Comparison of ENCODE assay signal across 22 cellular contexts in the genomic region with DNA sequence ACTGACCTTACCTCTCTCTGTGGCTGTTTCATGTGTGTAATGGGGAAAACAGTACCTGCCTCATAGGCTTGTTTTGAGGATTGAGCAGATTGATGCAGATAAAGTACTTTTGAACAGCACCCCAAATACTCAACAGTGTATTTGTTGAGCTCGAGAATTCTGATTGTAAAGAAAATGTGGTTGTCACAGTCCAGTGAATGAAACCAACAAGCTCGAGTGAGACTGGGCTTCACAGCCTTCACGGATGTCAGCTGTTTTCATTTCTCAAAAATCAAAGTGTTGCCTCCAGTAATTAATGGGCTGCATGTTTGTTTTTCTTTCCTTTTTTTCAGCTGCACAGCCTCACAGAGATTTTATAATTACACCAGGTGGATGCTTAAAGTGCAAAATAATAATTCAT. TPM values are rescaled to one million over a fixed set of nuclear protein-coding genes. Genes with fewer than 3 reads are reported as not detected.
A peak's percentile ranks its signal among the peaks of the same experiment; 100 is the strongest.
DNase-seq lines count a peak whose midpoint lies in the region; ATAC-seq, FAIRE-seq and TF ChIP-seq lines count a peak whose summit lies in the region.
"Had no signal": no experiment of that assay in that cellular context is flagged by ENCODE, and none has a peak within 500 bp of the region (broad histone marks: within the 10 kb centered on the region; RNA-seq: fewer than 3 reads in every experiment).

No MANE protein-coding gene starts in this region.

- H3K9me3 Mint-ChIP-seq in mesothelial cell of epicardium: no peaks in the 10 kb centered on the region

- H3K27ac ChIP-seq in OCI-LY7 (ENCODE audit: low read depth, low read length, poor library complexity, severe bottlenecking) (peak overlapping the region; percentile 25), hepatocyte (no peak overlapping the region)
- H3K27ac ChIP-seq: dorsolateral prefrontal cortex, heart left ventricle, tibial nerve had no signal

- 83% methylated on average over 3 of the region's 3 CpGs for WGBS in hepatocyte (ENCODE audit: low lambda C conversion rate, missing lambda C conversion rate)

- peak overlapping the region; percentile 80; the same call in 1 of the 2 replicates for H2AFZ ChIP-seq in OCI-LY7 (ENCODE audit: low read length)
- no peak overlapping the region for H2AFZ ChIP-seq in hepatocyte

- POLR2A ChIA-PET in OCI-LY7 (lab: Charles Lee): interaction anchor here (0.8 to 1.3 kb wide), 6 partner anchors 10 to 59 kb away, joined by 3 to 8 read pairs (median 3); no protein-coding TSS in a partner anchor

- H3K4me1 ChIP-seq in OCI-LY7 (ENCODE audit: insufficient read depth, low read length, poor library complexity, severe bottlenecking) (peaks cover 25% of the 10 kb centered on the region), hepatocyte (ENCODE audit: insufficient read depth) (no peaks in the 10 kb centered on the region)
- H3K4me1 ChIP-seq: heart left ventricle, tibial nerve had no signal

- no peak for TF ChIP-seq POLR2A in GM12891 (IDR thresholded peaks at IDR 0.05; ENCODE audit: low read depth, low read length)

- H3K4me2 ChIP-seq in OCI-LY7 (ENCODE audit: low read length) (peak overlapping the region; percentile 54), hepatocyte (no peak overlapping the region)

- no peak for TF ChIP-seq CTCF in OCI-LY7 (conservative IDR thresholded peaks at IDR 0.05; ENCODE audit: low read length)
- no peak for TF ChIP-seq CTCF in hepatocyte (IDR thresholded peaks at IDR 0.05; ENCODE audit: poor library complexity)
- no peak for TF ChIP-seq CTCF in mesothelial cell of epicardium (IDR thresholded peaks at IDR 0.05; ENCODE audit: unreplicated experiment)

- H3K36me3 Mint-ChIP-seq in mesothelial cell of epicardium: no peaks in the 10 kb centered on the region
- H3K36me3 Mint-ChIP-seq: brain had no signal

- no peaks in the 10 kb centered on the region for H4K20me1 ChIP-seq in OCI-LY7 (ENCODE audit: insufficient read depth, low read length)
- H4K20me1 ChIP-seq in hepatocyte (ENCODE audit: insufficient read depth, poor library complexity, severe bottlenecking): no peaks in the 10 kb centered on the region

- DNase-seq in GM12891 (ENCODE audit: insufficient read length, low spot score) (no peak), OCI-LY7 (ENCODE audit: low spot score) (peak; percentile 57), frontal cortex (ENCODE audit: low spot score in 2 of 2) (no peak), hepatocyte (ENCODE audit: low spot score) (no peak), activated gamma-delta T cell (lab: John Stamatoyannopoulos, UW) (no peak), mesothelial cell of epicardium (ENCODE audit: low spot score in 2 of 2, unreplicated experiment in 2 of 2) (no peak)
- DNase-seq: activated CD4-positive, alpha-beta T cell treated with anti-CD3 and anti-CD28 coated beads for 1 hour; activated CD8-positive, alpha-beta memory T cell treated with anti-CD3 and anti-CD28 coated beads, Interleukin-2, amount 50 U/mL, for 48 hours; activated naive CD4-positive, alpha-beta T cell treated with anti-CD3 and anti-CD28 coated beads, Interleukin-2, amount 50 U/mL, for 16 hours; dorsolateral prefrontal cortex; GOT3; heart left ventricle; islet precursor cell; Kasumi-1; NCI-H187; NCI-H774 had no signal

- BruUV-seq in OCI-LY7 (replicated peaks; lab: Mats Ljungman, UMichigan): no TSS peak

- H3K79me2 ChIP-seq in OCI-LY7 (ENCODE audit: insufficient read depth, low read depth, low read length) (no peaks in the 10 kb centered on the region), hepatocyte (no peaks in the 10 kb centered on the region)

- H3K4me1 Mint-ChIP-seq in mesothelial cell of epicardium: no peaks in the 10 kb centered on the region
- H3K4me1 Mint-ChIP-seq: brain had no signal

- H3K4me3 ChIP-seq in OCI-LY7 (ENCODE audit: low read depth, low read length, poor library complexity, severe bottlenecking) (no peak overlapping the region), hepatocyte (no peak overlapping the region)
- H3K4me3 ChIP-seq: dorsolateral prefrontal cortex, heart left ventricle, tibial nerve had no signal

- H3K9me3 ChIP-seq in OCI-LY7 (ENCODE audit: low read length): no peaks in the 10 kb centered on the region
- no peaks in the 10 kb centered on the region for H3K9me3 ChIP-seq in hepatocyte (ENCODE audit: low read depth)
- H3K9me3 ChIP-seq: heart left ventricle, tibial nerve had no signal

- H3K27ac Mint-ChIP-seq in mesothelial cell of epicardium: no peak overlapping the region
- H3K27ac Mint-ChIP-seq: brain had no signal

- FAIRE-seq in GM12891 (lab: Jason Lieb, UNC) (peak; percentile 45), frontal cortex (lab: Jason Lieb, UNC) (no peak)

- CTCF ChIA-PET in OCI-LY7 (lab: Charles Lee; ENCODE audit: unreplicated experiment): interaction anchor here (1.2 kb wide), 1 partner anchor 10 kb away, joined by 3 read pairs; no protein-coding TSS in a partner anchor

- ATAC-seq in GM19351 (IDR thresholded peaks at IDR 0.05; ENCODE audit: unreplicated experiment) (peak; percentile 53), HG02885 (IDR thresholded peaks at IDR 0.05; ENCODE audit: poor library complexity, unreplicated experiment) (peak; percentile 59)
- ATAC-seq: esophagus mucosa, heart left ventricle, sciatic nerve had no signal

- peaks cover 46% of the 10 kb centered on the region for H3K27me3 Mint-ChIP-seq in mesothelial cell of epicardium (ENCODE audit: low read depth)

- H3K36me3 ChIP-seq in OCI-LY7 (ENCODE audit: insufficient read depth, low read length) (no peaks in the 10 kb centered on the region), hepatocyte (replicated peaks; ENCODE audit: insufficient read depth, low read depth) (no peaks in the 10 kb centered on the region)
- H3K36me3 ChIP-seq: heart left ventricle, tibial nerve had no signal

- no peak overlapping the region for H3K4me3 Mint-ChIP-seq in mesothelial cell of epicardium
- H3K4me3 Mint-ChIP-seq: brain had no signal

- H3K27me3 ChIP-seq in hepatocyte: no peaks in the 10 kb centered on the region
- H3K27me3 ChIP-seq: heart left ventricle, tibial nerve had no signal

- H3K9me2 ChIP-seq in OCI-LY7 (ENCODE audit: insufficient read depth, low read length) (no peaks in the 10 kb centered on the region), hepatocyte (replicated peaks; ENCODE audit: insufficient read depth) (no peaks in the 10 kb centered on the region)

- intact Hi-C loops in OCI-LY7 (cut with micrococcal nuclease; ENCODE audit: unreplicated experiment): no loop called here

TF ChIP-seq in GM12891, 5 proteins besides CTCF, POLR2A, EP300 and RAD21:
- no peak for TF ChIP-seq POU2F2 (IDR thresholded peaks at IDR 0.05; ENCODE audit: low read depth, low read length)
- no peak for TF ChIP-seq POLR2AphosphoS5 (IDR thresholded peaks at IDR 0.05; ENCODE audit: low read depth, low read length)
- TF ChIP-seq TAF1 (IDR thresholded peaks at IDR 0.05; ENCODE audit: low read depth, low read length): no peak
- no peak for TF ChIP-seq PAX5 (IDR thresholded peaks at IDR 0.05; ENCODE audit: insufficient read depth, low read length, severe bottlenecking)
- no peak; the same call in 1 of the 2 replicates for TF ChIP-seq SPI1 (IDR thresholded peaks at IDR 0.05; ENCODE audit: low read depth, low read length)

RNA-seq across cellular contexts. Expression of gene PARP15, which starts 43.7 kb away (rescaled TPM):
- 20.3 TPM for polyA plus RNA-seq in GM12891 (2012; ENCODE audit: low read depth, missing spikeins)
- total RNA-seq in OCI-LY7 (2014; rRNA removed; shearing (Covaris generic)): 3.3 and 3.4 TPM in 2 replicates
- 0.70 and 0.81 TPM in 2 replicates for total RNA-seq in OCI-LY7 (2022)
- total RNA-seq in frontal cortex: not detected
- 0.32 and 0.63 TPM in 2 replicates for total RNA-seq in hepatocyte
- polyA plus RNA-seq in hepatocyte: 0.30 and 0.58 TPM in 2 replicates
- total RNA-seq in mesothelial cell of epicardium: 0.20 to 0.27 TPM (median 0.22 TPM) in 3 replicates

RNA-seq across cellular contexts. Expression of gene DTX3L, which starts 57.0 kb away (rescaled TPM):
- 7.3 TPM for polyA plus RNA-seq in GM12891 (2012; ENCODE audit: low read depth, missing spikeins)
- 1.5 and 2.2 TPM in 2 replicates for total RNA-seq in OCI-LY7 (2014; rRNA removed; shearing (Covaris generic))
- 0.94 and 1.3 TPM in 2 replicates for total RNA-seq in OCI-LY7 (2022)
- total RNA-seq in frontal cortex: 2.4 TPM
- 27.2 and 27.7 TPM in 2 replicates for total RNA-seq in hepatocyte
- polyA plus RNA-seq in hepatocyte: 6.2 and 10.6 TPM in 2 replicates
- total RNA-seq in mesothelial cell of epicardium: 28.1 to 32.5 TPM (median 30.3 TPM) in 3 replicates

RNA-seq across cellular contexts. Expression of gene PARP9, which starts 57.0 kb away (rescaled TPM):
- polyA plus RNA-seq in GM12891 (2012; ENCODE audit: low read depth, missing spikeins): 17.6 TPM
- total RNA-seq in OCI-LY7 (2014; rRNA removed; shearing (Covaris generic)): 1.4 TPM in 2 replicates
- 0.57 and 0.65 TPM in 2 replicates for total RNA-seq in OCI-LY7 (2022)
- 4.1 TPM for total RNA-seq in frontal cortex
- 24.7 and 29.8 TPM in 2 replicates for total RNA-seq in hepatocyte
- polyA plus RNA-seq in hepatocyte: 15.0 and 17.5 TPM in 2 replicates
- total RNA-seq in mesothelial cell of epicardium: 27.3 to 32.5 TPM (median 30.0 TPM) in 3 replicates

RNA-seq across cellular contexts. Expression of gene PARP14, which starts 59.5 kb away (rescaled TPM):
- 24.6 TPM for polyA plus RNA-seq in GM12891 (2012; ENCODE audit: low read depth, missing spikeins)
- 12.4 and 17.0 TPM in 2 replicates for total RNA-seq in OCI-LY7 (2014; rRNA removed; shearing (Covaris generic))
- total RNA-seq in OCI-LY7 (2022) (3.5 and 5.6 TPM in 2 replicates), frontal cortex (7.3 TPM), hepatocyte (27.7 and 33.1 TPM in 2 replicates), mesothelial cell of epicardium (39.7 to 46.3 TPM (median 40.5 TPM) in 3 replicates)
- 8.5 TPM in 2 replicates for polyA plus RNA-seq in hepatocyte
